8 cellular contexts compared by ENCODE assay signal in the genomic region with DNA sequence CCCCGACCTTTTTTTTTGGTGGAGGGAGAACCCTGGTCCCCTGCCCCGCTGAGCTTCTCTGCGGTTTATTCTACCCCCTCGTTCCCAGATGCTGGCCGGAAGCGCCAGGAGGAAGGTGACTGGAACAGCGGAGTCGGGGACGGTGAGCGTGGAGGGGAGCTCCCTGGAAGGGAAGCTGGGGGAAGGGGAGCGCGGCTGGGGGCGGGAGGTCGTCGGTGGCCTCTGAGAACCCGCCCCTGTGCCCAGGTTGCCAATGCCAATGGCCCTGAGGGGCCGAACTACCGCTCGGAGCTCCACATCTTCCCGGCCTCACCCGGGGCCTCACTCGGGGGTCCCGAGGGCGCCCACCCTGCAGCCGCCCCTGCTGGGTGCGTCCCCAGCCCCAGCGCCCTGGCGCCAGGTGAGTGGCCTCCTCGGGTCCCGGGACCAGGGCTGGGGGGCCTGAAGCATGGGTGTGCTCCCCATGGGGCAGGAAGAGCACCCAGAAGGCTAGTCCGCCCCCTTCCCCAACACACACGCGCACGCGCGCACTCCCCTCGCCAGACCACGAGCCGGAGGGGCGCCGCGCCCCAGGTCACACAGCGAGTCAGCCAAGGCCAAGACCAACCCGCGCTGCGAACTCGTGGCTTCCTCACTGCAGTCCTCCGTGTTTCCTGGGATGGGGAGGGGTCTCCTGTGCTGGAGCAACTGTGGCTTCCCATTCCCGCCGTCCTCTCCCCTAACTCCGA. TPM values are rescaled to one million over a fixed set of nuclear protein-coding genes. Genes with fewer than 3 reads are reported as not detected.
A peak's percentile ranks its signal among the peaks of the same experiment; 100 is the strongest.
DNase-seq lines count a peak whose midpoint lies in the region; TF ChIP-seq lines count a peak whose summit lies in the region.

No MANE protein-coding gene starts in this region.

- no peaks in the 10 kb centered on the region for H3K36me3 Mint-ChIP-seq in CD4-positive, alpha-beta memory T cell
- no peaks in the 10 kb centered on the region for H3K36me3 Mint-ChIP-seq in neural crest cell (ENCODE audit: low read depth)

- H3K9me3 ChIP-seq in CD4-positive, alpha-beta memory T cell (ENCODE audit: control insufficient read depth in 1 of 2, low read length in 2 of 2): no peaks in the 10 kb centered on the region

- H3K9me3 Mint-ChIP-seq in CD4-positive, alpha-beta memory T cell: no peaks in the 10 kb centered on the region
- H3K9me3 Mint-ChIP-seq in neural crest cell: no peaks in the 10 kb centered on the region

- no peak for TF ChIP-seq POLR2A in erythroblast (IDR thresholded peaks at IDR 0.05; ENCODE audit: low read length)

- H3K27ac Mint-ChIP-seq in CD4-positive, alpha-beta memory T cell: no peak overlapping the region
- H3K27ac Mint-ChIP-seq in neural crest cell (ENCODE audit: unreplicated experiment): no peak overlapping the region

- no peaks in the 10 kb centered on the region for H3K36me3 ChIP-seq in CD4-positive, alpha-beta memory T cell (ENCODE audit: insufficient read depth, low read length)

- peak overlapping the region; percentile 81 to 86 (median 83) for H3K4me3 Mint-ChIP-seq in CD4-positive, alpha-beta memory T cell
- H3K4me3 Mint-ChIP-seq in neural crest cell: peak overlapping the region; percentile 84

- peaks cover 28% of the 10 kb centered on the region for H3K27me3 ChIP-seq in CD4-positive, alpha-beta memory T cell (ENCODE audit: insufficient read depth, low read length)

- CTCF ChIA-PET in CD4-positive, alpha-beta memory T cell (lab: Charles Lee; ENCODE audit: partially characterized antibody): interaction anchor here (1.1 kb wide), 1 partner anchor 175 kb away, joined by 3 read pairs; no protein-coding TSS in a partner anchor

- POLR2A ChIA-PET in CD4-positive, alpha-beta memory T cell (lab: Charles Lee; ENCODE audit: partially characterized antibody): interaction anchor here (1.1 kb wide), 2 partner anchors 15 to 106 kb away, joined by 3 read pairs; no protein-coding TSS in a partner anchor

- peaks cover 8 to 14% of the 10 kb centered on the region in 2 donors for H3K27me3 Mint-ChIP-seq in CD4-positive, alpha-beta memory T cell
- peaks cover 49% of the 10 kb centered on the region for H3K27me3 Mint-ChIP-seq in neural crest cell (ENCODE audit: low read depth)

- peak overlapping the region; percentile 23 to 52 for H3K4me3 ChIP-seq in CD4-positive, alpha-beta memory T cell (ENCODE audit: low read length in 2 of 2)
- H3K4me3 ChIP-seq in epithelial cell of proximal tubule (ENCODE audit: low read depth, low read length): peak overlapping the region; percentile 51

- DNase-seq in CD4-positive, alpha-beta memory T cell: peak in 1 of 5 donors; percentile 14
- DNase-seq in KBM-7 (peak; percentile 51), epithelial cell of proximal tubule (ENCODE audit: low read depth) (no peak), neural crest cell (ENCODE audit: low read depth, low spot score) (no peak), RPMI8226 (no peak), erythroblast (lab: John Stamatoyannopoulos, UW) (no peak), NCI-H226 (no peak), DMS79 (lab: John Stamatoyannopoulos, UW) (no peak)

- H3K4me1 Mint-ChIP-seq in CD4-positive, alpha-beta memory T cell: peaks cover 3 to 17% (median 7%) of the 10 kb centered on the region in 4 donors
- no peaks in the 10 kb centered on the region for H3K4me1 Mint-ChIP-seq in neural crest cell

- H3K27ac ChIP-seq in CD4-positive, alpha-beta memory T cell (ENCODE audit: low read depth, low read length): no peak overlapping the region

- intact Hi-C loops in CD4-positive, alpha-beta memory T cell (cut with micrococcal nuclease): no loop called here

- H3K4me1 ChIP-seq in CD4-positive, alpha-beta memory T cell (ENCODE audit: insufficient read depth, low read length): peaks cover 18% of the 10 kb centered on the region

- in situ Hi-C loops in KBM-7 (cut with MboI; ENCODE audit: low pct_unique_long_range_greater_than_20kb, low sequenced_read_pairs): no loop called here

- TF ChIP-seq CTCF in epithelial cell of proximal tubule (conservative IDR thresholded peaks at IDR 0.05; ENCODE audit: low read depth, low read length): no peak
- TF ChIP-seq CTCF in neural crest cell (conservative IDR thresholded peaks at IDR 0.05): no peak

RNA-seq across cellular contexts. Expression of a gene that starts 10.6 kb away (rescaled TPM):
- total RNA-seq in CD4-positive, alpha-beta memory T cell: not detected
- not detected for polyA plus RNA-seq in CD4-positive, alpha-beta memory T cell
- total RNA-seq in epithelial cell of proximal tubule (2.2 and 3.6 TPM in 2 replicates), neural crest cell (2.6 and 3.2 TPM in 2 replicates)

RNA-seq across cellular contexts. Expression of a gene that starts 29.2 kb away (rescaled TPM):
- 10 to 100 TPM; 91.0 to 91.2 TPM for total RNA-seq in CD4-positive, alpha-beta memory T cell
- polyA plus RNA-seq in CD4-positive, alpha-beta memory T cell: 10 to 100 TPM; 52.4 to 69.4 TPM
- total RNA-seq in epithelial cell of proximal tubule (33.2 and 35.6 TPM in 2 replicates), neural crest cell (64.6 and 65.2 TPM in 2 replicates)

RNA-seq across cellular contexts. Expression of a gene that starts 31.2 kb away (rescaled TPM):
- total RNA-seq in CD4-positive, alpha-beta memory T cell: under 1 TPM in 1 of 2 experiments, not detected in 1; 0.06 TPM
- not detected for polyA plus RNA-seq in CD4-positive, alpha-beta memory T cell
- total RNA-seq in epithelial cell of proximal tubule (0.43 and 1.4 TPM in 2 replicates), neural crest cell (1.5 TPM in 2 replicates)
